ENCODE assay signal across 1 cellular context in genomic region chr5:67215592-67216471, GRCh38.
TF ChIP-seq lines count a peak whose summit lies in the region.

No MANE protein-coding gene starts in this region.

TF ChIP-seq in K562, 482 proteins besides CTCF, POLR2A, EP300 and RAD21 (continued from another document and continues in another):
- no peak for TF ChIP-seq ELK1 (CRISPR knock-in tag; IDR thresholded peaks at IDR 0.05)
- TF ChIP-seq NR2C2 (CRISPR knock-in tag; IDR thresholded peaks at IDR 0.05) = no peak
- peak; percentile 60; the same call in 1 of the 2 replicates for TF ChIP-seq NR2C2 (tag; IDR thresholded peaks at IDR 0.05)
- TF ChIP-seq ZBTB40 (IDR thresholded peaks at IDR 0.05) = 0 out of 2 replicates have a peak, but pooled peaks have one; percentile 32
- TF ChIP-seq ZBTB40 (CRISPR knock-in tag; IDR thresholded peaks at IDR 0.05) = no peak
- peak in 2 of 3 experiments; percentile 36 to 76; a peak in 3 of 6 replicates for TF ChIP-seq ZBTB11 (CRISPR knock-in tag; IDR thresholded peaks at IDR 0.05)
- no peak for TF ChIP-seq ZNF780A (CRISPR knock-in tag; IDR thresholded peaks at IDR 0.05)
- no peak for TF ChIP-seq HCFC1 (IDR thresholded peaks at IDR 0.05; ENCODE audit: low read depth, low read length)
- no peak for TF ChIP-seq MECOM (CRISPR knock-in tag; IDR thresholded peaks at IDR 0.05)
- TF ChIP-seq MED1 (CRISPR knock-in tag; IDR thresholded peaks at IDR 0.05; ENCODE audit: borderline replicate concordance) = no peak
- no peak for TF ChIP-seq TCF7L2 (IDR thresholded peaks at IDR 0.05; ENCODE audit: low read depth, low read length)
- TF ChIP-seq ARNT (IDR thresholded peaks at IDR 0.05) = no peak
- TF ChIP-seq ARID3B (CRISPR knock-in tag; IDR thresholded peaks at IDR 0.05; ENCODE audit: borderline replicate concordance) = no peak
- peak; percentile 18; the same call in 1 of the 2 replicates for TF ChIP-seq ELF1 (tag; IDR thresholded peaks at IDR 0.05)
- TF ChIP-seq NR4A1 (CRISPR knock-in tag; IDR thresholded peaks at IDR 0.05) = no peak
- TF ChIP-seq NR4A1 (tag; IDR thresholded peaks at IDR 0.05) = no peak
- TF ChIP-seq FOXK2 (conservative IDR thresholded peaks at IDR 0.05 in 1 of 2, IDR thresholded peaks at IDR 0.05 in 1 of 2; ENCODE audit: low read depth in 2 of 2) = no peak
- 0 out of 2 replicates have a peak, but pooled peaks have one; percentile 32 for TF ChIP-seq SMAD4 (CRISPR knock-in tag; conservative IDR thresholded peaks at IDR 0.05)
- TF ChIP-seq MTA2 (IDR thresholded peaks at IDR 0.05; ENCODE audit: low read depth) = no peak
- no peak for TF ChIP-seq MAX (CRISPR knock-in tag; IDR thresholded peaks at IDR 0.05)
- TF ChIP-seq CREM (IDR thresholded peaks at IDR 0.05; ENCODE audit: low read depth) = 0 out of 2 replicates have a peak, but pooled peaks have one; percentile 7
- TF ChIP-seq RNF219 (CRISPR knock-in tag; IDR thresholded peaks at IDR 0.05) = no peak
- no peak for TF ChIP-seq MEIS2 (IDR thresholded peaks at IDR 0.05; ENCODE audit: partially characterized antibody)
- no peak for TF ChIP-seq ZNF699 (CRISPR knock-in tag; IDR thresholded peaks at IDR 0.05; ENCODE audit: insufficient replicate concordance)
- TF ChIP-seq MXD1 (CRISPR knock-in tag; IDR thresholded peaks at IDR 0.05; ENCODE audit: borderline replicate concordance, poor library complexity, severe bottlenecking) = no peak
- TF ChIP-seq HDAC2 (IDR thresholded peaks at IDR 0.05) = no peak
- TF ChIP-seq ZNF224 (CRISPR knock-in tag; IDR thresholded peaks at IDR 0.05) = no peak
- no peak for TF ChIP-seq ZNF174 (CRISPR knock-in tag; IDR thresholded peaks at IDR 0.05)
- no peak for TF ChIP-seq MEF2D (tag; conservative IDR thresholded peaks at IDR 0.05; ENCODE audit: low read depth)
- TF ChIP-seq L3MBTL2 (IDR thresholded peaks at IDR 0.05) = peak; percentile 76
- no peak for TF ChIP-seq CBFA2T2 (conservative IDR thresholded peaks at IDR 0.05)
- TF ChIP-seq HMGXB4 (CRISPR knock-in tag; IDR thresholded peaks at IDR 0.05) = no peak
- no peak for TF ChIP-seq ZBTB17 (CRISPR knock-in tag; IDR thresholded peaks at IDR 0.05)
- no peak for TF ChIP-seq ATF1 (CRISPR knock-in tag; IDR thresholded peaks at IDR 0.05)
- TF ChIP-seq ATF1 (tag; IDR thresholded peaks at IDR 0.05) = peak; percentile 18; the same call in 1 of the 2 replicates
- peak; percentile 78; the same call in 1 of the 2 replicates for TF ChIP-seq SPI1 (IDR thresholded peaks at IDR 0.05; ENCODE audit: borderline replicate concordance, low read depth, low read length)
- TF ChIP-seq CC2D1A (IDR thresholded peaks at IDR 0.05) = no peak
- TF ChIP-seq TEAD4 (IDR thresholded peaks at IDR 0.05; ENCODE audit: low read length) = no peak
- no peak for TF ChIP-seq TEAD4 (CRISPR knock-in tag; IDR thresholded peaks at IDR 0.05; ENCODE audit: borderline replicate concordance)
- no peak for TF ChIP-seq ZC3H4 (CRISPR knock-in tag; IDR thresholded peaks at IDR 0.05; ENCODE audit: borderline replicate concordance)
- TF ChIP-seq TBL1XR1 (IDR thresholded peaks at IDR 0.05; ENCODE audit: low read length in 2 of 2) = no peak
- TF ChIP-seq NR0B1 (IDR thresholded peaks at IDR 0.05; ENCODE audit: partially characterized antibody) = no peak
- TF ChIP-seq MYNN (IDR thresholded peaks at IDR 0.05) = no peak
- no peak for TF ChIP-seq MYNN (CRISPR knock-in tag; IDR thresholded peaks at IDR 0.05)
